ENCODE assay signal across 16 cellular contexts in the genomic region with DNA sequence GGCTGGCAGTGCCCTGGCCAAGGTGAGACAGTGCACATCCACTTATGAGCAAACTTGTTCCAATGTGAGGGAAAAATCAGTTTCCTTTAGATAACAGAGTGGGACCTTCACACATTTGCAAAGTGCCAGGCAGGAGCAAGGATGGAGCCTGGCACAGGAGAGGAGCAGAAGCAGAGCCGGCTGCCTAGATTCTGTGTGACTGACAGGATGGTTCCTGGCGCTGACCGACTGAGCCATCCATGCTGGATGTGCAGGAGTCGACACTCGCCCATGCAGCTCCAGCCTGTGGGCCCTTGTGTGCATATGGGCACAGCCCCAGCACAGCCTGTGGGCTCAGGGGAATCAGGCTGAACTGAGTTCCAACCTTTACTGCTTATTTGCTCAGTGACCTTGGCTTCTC.
"Had no signal": no experiment of that assay in that cellular context is flagged by ENCODE, and none has a peak within 500 bp of the region (broad histone marks: within the 10 kb centered on the region; RNA-seq: fewer than 3 reads in every experiment).

No MANE protein-coding gene starts in this region.

- H3K9me3 ChIP-seq: lower lobe of right lung, testis had no signal

- H3K27ac ChIP-seq: foreskin keratinocyte, lower lobe of right lung, testis had no signal

- DNase-seq: activated B cell treated with CpG ODN at 0.5 μM for 24 hours; activated CD4-positive, alpha-beta T cell treated with anti-CD3 and anti-CD28 coated beads for 36 hours; activated CD4-positive, alpha-beta T cell treated with anti-CD3 and anti-CD28 coated beads, Interleukin-2, amount 50 U/mL, for 4 hours; activated CD8-positive, alpha-beta memory T cell treated with anti-CD3 and anti-CD28 coated beads for 24 hours; activated CD8-positive, alpha-beta memory T cell treated with anti-CD3 and anti-CD28 coated beads, Interleukin-2, amount 50 U/mL, for 4 hours; activated T-cell treated with anti-CD3 and anti-CD28 coated beads, Interleukin-2, amount 50 U/mL, for 24 hours; aorta; effector memory CD4-positive, alpha-beta T cell; foreskin keratinocyte; lower lobe of right lung; naive B cell; stimulated activated CD4-positive, alpha-beta T cell treated with anti-CD3 and anti-CD28 coated beads, Interleukin-15, amount 100 ng/mL, for 24 hours; stimulated activated naive B cell treated with anti-CD40 and anti-IgM and Interleukin-4, amounts not matched to agents 10 μg/mL and 1 μg/mL and 100 μg/mL, for 72 hours; testis; trophoblast cell had no signal

- H3K27me3 ChIP-seq: foreskin keratinocyte, testis had no signal

- H3K4me1 ChIP-seq: foreskin keratinocyte, lower lobe of right lung had no signal

- H3K4me3 ChIP-seq: lower lobe of right lung, smooth muscle cell, testis had no signal

- H3K36me3 ChIP-seq: lower lobe of right lung had no signal
